8 cellular contexts compared by ENCODE assay signal in genomic region chr6:73308712-73309533, GRCh38. TPM values are rescaled to one million over a fixed set of nuclear protein-coding genes. Genes with fewer than 3 reads are reported as not detected.
DNase-seq lines count a peak whose midpoint lies in the region; ATAC-seq and TF ChIP-seq lines count a peak whose summit lies in the region.

No MANE protein-coding gene starts in this region.

- H3K4me2 ChIP-seq in HCT116 (ENCODE audit: low read length), result peak overlapping the region; percentile 85

- intact Hi-C loops in HCT116 (cut with micrococcal nuclease) (no loop called here), sigmoid colon (cut with DNase I) (no loop called here)

- H3K9ac ChIP-seq in HCT116 (ENCODE audit: low read length), result peak overlapping the region; percentile 79

- no peaks in the 10 kb centered on the region for H4K20me1 ChIP-seq in HCT116 (ENCODE audit: insufficient read depth)

- no TSS peak for BruUV-seq in HCT116 (replicated peaks; lab: Mats Ljungman, UMichigan)

- 83 to 90% methylated on average over 26 of the region's 26 CpGs for WGBS in sigmoid colon, 2 donors

- ATAC-seq in HCT116 (peak; percentile 52), foreskin keratinocyte (peak; percentile 44), HG03095 (IDR thresholded peaks at IDR 0.05; ENCODE audit: unreplicated experiment) (no peak)

- H3K79me2 ChIP-seq in HCT116 (ENCODE audit: insufficient read depth, low read length), result peaks cover 61% of the 10 kb centered on the region

- H3K27me3 ChIP-seq in HCT116 (ENCODE audit: insufficient read depth, low read length), result no peaks in the 10 kb centered on the region
- peaks cover 14% of the 10 kb centered on the region for H3K27me3 ChIP-seq in foreskin keratinocyte
- H3K27me3 ChIP-seq in sigmoid colon, result no peaks in the 10 kb centered on the region

- no peak for TF ChIP-seq EP300 in sigmoid colon (IDR thresholded peaks at IDR 0.05)

- H3K4me3 ChIP-seq in HCT116 (replicated peaks in 1 of 2; ENCODE audit: low read depth in 1 of 2, low read length in 2 of 2), result peak overlapping the region; percentile 71 to 86
- H3K4me3 ChIP-seq in sigmoid colon, result peak overlapping the region; percentile 48 to 59 (median 56)

- RAD21 ChIA-PET in HCT116 (lab: Charles Lee; ENCODE audit: low non-redundant PET in 1 of 2, low total read pairs in 2 of 2, uncharacterized antibody in 2 of 2, unreplicated experiment in 2 of 2), result no interaction called here

- peak overlapping the region; percentile 52 for H3K27ac ChIP-seq in C4-2B
- H3K27ac ChIP-seq in HCT116 (ENCODE audit: low read depth, low read length), result peak overlapping the region; percentile 86
- H3K27ac ChIP-seq in foreskin keratinocyte, result peak overlapping the region; percentile 54
- peak overlapping the region in 1 of 4 donors; percentile 66 for H3K27ac ChIP-seq in sigmoid colon

- peak; percentile 45; the same call in 1 of the 2 replicates for TF ChIP-seq RAD21 in HCT116 (IDR thresholded peaks at IDR 0.05; ENCODE audit: low read depth)

- POLR2A ChIA-PET in HCT116 (lab: Charles Lee), result interaction anchor here (0.8 to 1.2 kb wide), 5 partner anchors 23 to 205 kb away, joined by 3 to 5 read pairs (median 3); no protein-coding TSS in a partner anchor

- no peaks in the 10 kb centered on the region; a peak in 1 of 4 replicates for H3K36me3 ChIP-seq in HCT116 (ENCODE audit: control insufficient read depth in 1 of 2, insufficient read depth in 2 of 2, low read length in 2 of 2)
- no peaks in the 10 kb centered on the region for H3K36me3 ChIP-seq in sigmoid colon

- TF ChIP-seq POLR2A in HCT116 (IDR thresholded peaks at IDR 0.05; ENCODE audit: borderline replicate concordance, extremely low read depth, insufficient read depth, insufficient read length), result no peak
- TF ChIP-seq POLR2A in sigmoid colon (IDR thresholded peaks at IDR 0.05), result no peak

- DNase-seq in HCT116 (ENCODE audit: low read depth, low spot score) (peak; percentile 21), UCSD-AML1 (lab: John Stamatoyannopoulos, UW; ENCODE audit: unreplicated experiment) (peak; percentile 35), foreskin keratinocyte (peak; percentile 13 to 45), sigmoid colon (no peak), NCI-H1105 (lab: John Stamatoyannopoulos, UW) (no peak)
- no peak for DNase-seq in stimulated activated naive CD4-positive, alpha-beta T cell treated with Interleukin-2 at 50 U/mL for 16 hours (lab: John Stamatoyannopoulos, UW)

- no peak for TF ChIP-seq CTCF in C4-2B (conservative IDR thresholded peaks at IDR 0.05)
- TF ChIP-seq CTCF in HCT116 (IDR thresholded peaks at IDR 0.05 in 2 of 3, conservative IDR thresholded peaks at IDR 0.05 in 1 of 3; ENCODE audit: borderline replicate concordance in 1 of 3, insufficient read depth in 1 of 3, low read depth in 2 of 3, low read length in 2 of 3), result peak; percentile 35 to 52 (median 52); a peak in 5 of 6 replicates
- peak; percentile 33 for TF ChIP-seq CTCF in foreskin keratinocyte (conservative IDR thresholded peaks at IDR 0.05)
- TF ChIP-seq CTCF in sigmoid colon (IDR thresholded peaks at IDR 0.05), result no peak

- H3K9me3 ChIP-seq in HCT116 (ENCODE audit: control insufficient read depth in 1 of 2, insufficient read depth in 1 of 2, low read depth in 1 of 2, low read length in 2 of 2), result no peaks in the 10 kb centered on the region
- no peaks in the 10 kb centered on the region for H3K9me3 ChIP-seq in sigmoid colon

- H3K4me1 ChIP-seq in HCT116 (ENCODE audit: control insufficient read depth in 1 of 2, insufficient read depth in 2 of 2, low read length in 2 of 2) (peaks cover 2 to 15% of the 10 kb centered on the region in 2 experiments; a peak in 1 of 4 replicates), foreskin keratinocyte (peaks cover 5% of the 10 kb centered on the region), sigmoid colon (peaks cover 0 to 16% (median 10%) of the 10 kb centered on the region in 4 donors)

- CTCF ChIA-PET in HCT116 (lab: Charles Lee), result interaction anchor here (0.6 to 1.5 kb wide), 7 partner anchors 16 to 344 kb away, joined by 3 to 13 read pairs (median 4); no protein-coding TSS in a partner anchor

- H3K9me2 ChIP-seq in HCT116 (ENCODE audit: insufficient read depth), result no peaks in the 10 kb centered on the region

- H2AFZ ChIP-seq in HCT116 (ENCODE audit: low read depth, low read length, poor library complexity, severe bottlenecking), result peak overlapping the region; percentile 71

TF ChIP-seq in HCT116, 20 proteins besides CTCF, POLR2A, EP300 and RAD21:
- TF ChIP-seq FOSL1 (IDR thresholded peaks at IDR 0.05; ENCODE audit: low read depth), result no peak
- no peak for TF ChIP-seq SIN3A (IDR thresholded peaks at IDR 0.05; ENCODE audit: low read depth)
- TF ChIP-seq YY1 (IDR thresholded peaks at IDR 0.05; ENCODE audit: extremely low read depth, insufficient replicate concordance, low read depth, low read length), result peak; percentile 36
- peak; percentile 39; the same call in 1 of the 2 replicates for TF ChIP-seq ELF1 (IDR thresholded peaks at IDR 0.05; ENCODE audit: borderline replicate concordance, low read depth)
TF ChIP-seq in HCT116: peak in this region for 2.

RNA-seq across cellular contexts. Expression of gene DPPA5, which starts 45.2 kb away (rescaled TPM):
- total RNA-seq in HCT116 (2021; ENCODE audit: unreplicated experiment), result not detected
- not detected in 2 replicates for polyA plus RNA-seq in HCT116 (2012)
- not detected in 2 replicates for total RNA-seq in foreskin keratinocyte
- not detected in 2 replicates for polyA plus RNA-seq in foreskin keratinocyte
- total RNA-seq in sigmoid colon, result not detected
- polyA plus RNA-seq in sigmoid colon, result not detected

RNA-seq across cellular contexts. Expression of gene KHDC1, which starts 45.9 kb away (rescaled TPM):
- 9.1 TPM for total RNA-seq in HCT116 (2021; ENCODE audit: unreplicated experiment)
- polyA plus RNA-seq in HCT116 (2012), result 8.8 and 8.9 TPM in 2 replicates
- total RNA-seq in foreskin keratinocyte, result 1.9 and 2.3 TPM in 2 replicates
- polyA plus RNA-seq in foreskin keratinocyte, result 2.1 and 3.0 TPM in 2 replicates
- 1 to 10 TPM in 3 of 4 donors, under 1 TPM in 1; 0.95 to 2.1 (median 1.4) TPM for total RNA-seq in sigmoid colon
- polyA plus RNA-seq in sigmoid colon, result 1 to 10 TPM in 2 of 3 donors, not detected in 1; 1.2 to 2.0 TPM

RNA-seq across cellular contexts. Expression of gene KHDC3L, which starts 53.5 kb away (rescaled TPM):
- total RNA-seq in HCT116 (2021; ENCODE audit: unreplicated experiment) (not detected), foreskin keratinocyte (not detected in 2 replicates), sigmoid colon (not detected)
- not detected in 2 replicates for polyA plus RNA-seq in HCT116 (2012)
- polyA plus RNA-seq in foreskin keratinocyte (not detected in 2 replicates), sigmoid colon (not detected)

Comparison
In these comparisons a context has a peak if more than half of its experiments do, and no peak if none do; other contexts are left out.
1. CTCF ChIP-seq: peak in HCT116 (3 of 3) and foreskin keratinocyte (single experiment); none in C4-2B (single experiment) and sigmoid colon (0 of 4).
2. DNase-seq: peak in HCT116 (single experiment), UCSD-AML1 (single experiment) and foreskin keratinocyte (2 of 2); none in sigmoid colon (single experiment), NCI-H1105 (single experiment) and stimulated activated naive CD4-positive, alpha-beta T cell treated with Interleukin-2 at 50 U/mL for 16 hours (single experiment).